Comparison of ENCODE assay signal across 1 cellular context in genomic region chr17:29929544-29930398, GRCh38.
TF ChIP-seq lines count a peak whose summit lies in the region.

SSH2 (minus strand) TSS chr17:29930228; CDS start chr17:29930000, 228 bp downstream.

TF ChIP-seq in HepG2, 621 proteins besides CTCF, POLR2A, EP300 and RAD21 (continued from another document and continues in another):
- TF ChIP-seq HMGXB4 (CRISPR knock-in tag; IDR thresholded peaks at IDR 0.05; ENCODE audit: borderline replicate concordance in 1 of 2, low read depth in 1 of 2) (peak; percentile 58 to 61; a peak in 3 of 4 replicates), TERF1 (CRISPR knock-in tag; IDR thresholded peaks at IDR 0.05) (no peak), DPF2 (CRISPR knock-in tag; IDR thresholded peaks at IDR 0.05; ENCODE audit: borderline replicate concordance, low read depth) (no peak), ZNF7 (CRISPR knock-in tag; IDR thresholded peaks at IDR 0.05) (no peak), NFATC3 (CRISPR knock-in tag; IDR thresholded peaks at IDR 0.05) (no peak), FOXP4 (CRISPR knock-in tag; IDR thresholded peaks at IDR 0.05) (no peak), ZNF557 (CRISPR knock-in tag; IDR thresholded peaks at IDR 0.05) (no peak), NCOA1 (CRISPR knock-in tag; IDR thresholded peaks at IDR 0.05) (no peak), ZNF143 (CRISPR knock-in tag; IDR thresholded peaks at IDR 0.05) (no peak), E2F1 (CRISPR knock-in tag; IDR thresholded peaks at IDR 0.05) (no peak; the same call in 1 of the 2 replicates), SALL1 (CRISPR knock-in tag; IDR thresholded peaks at IDR 0.05) (peak; percentile 51), NFKB2 (CRISPR knock-in tag; IDR thresholded peaks at IDR 0.05; ENCODE audit: borderline replicate concordance) (peak; percentile 56; the same call in 1 of the 2 replicates), TRAFD1 (CRISPR knock-in tag; IDR thresholded peaks at IDR 0.05; ENCODE audit: borderline replicate concordance) (no peak), ZNF432 (CRISPR knock-in tag; IDR thresholded peaks at IDR 0.05; ENCODE audit: borderline replicate concordance) (no peak), KIAA2018 (CRISPR knock-in tag; IDR thresholded peaks at IDR 0.05; ENCODE audit: borderline replicate concordance) (no peak), SNRNP70 (IDR thresholded peaks at IDR 0.05; ENCODE audit: low read depth, low read length) (no peak), TEF (CRISPR knock-in tag; IDR thresholded peaks at IDR 0.05) (no peak), ZNF724P (CRISPR knock-in tag; IDR thresholded peaks at IDR 0.05; ENCODE audit: borderline replicate concordance) (0 out of 2 replicates have a peak, but pooled peaks have one; percentile 39), ZNF232 (CRISPR knock-in tag; IDR thresholded peaks at IDR 0.05; ENCODE audit: borderline replicate concordance) (no peak), MAFF (IDR thresholded peaks at IDR 0.05; ENCODE audit: low read depth, low read length) (no peak), ZC3H4 (CRISPR knock-in tag; IDR thresholded peaks at IDR 0.05; ENCODE audit: borderline replicate concordance) (no peak; the same call in 1 of the 2 replicates), CEBPG (CRISPR knock-in tag; IDR thresholded peaks at IDR 0.05) (0 out of 2 replicates have a peak, but pooled peaks have one; percentile 17), SRF (IDR thresholded peaks at IDR 0.05; ENCODE audit: low read depth, low read length) (no peak), IKZF5 (CRISPR knock-in tag; IDR thresholded peaks at IDR 0.05) (no peak), ZNF33A (CRISPR knock-in tag; IDR thresholded peaks at IDR 0.05; ENCODE audit: borderline replicate concordance) (no peak), BRF2 (CRISPR knock-in tag; IDR thresholded peaks at IDR 0.05) (no peak), NR2F2 (IDR thresholded peaks at IDR 0.05; ENCODE audit: borderline replicate concordance, low read depth) (no peak), ZBTB37 (CRISPR knock-in tag; IDR thresholded peaks at IDR 0.05) (no peak), ZNF251 (CRISPR knock-in tag; IDR thresholded peaks at IDR 0.05) (no peak), CCAR2 (optimal IDR thresholded peaks at IDR 0.05; ENCODE audit: low read depth, low read length) (no peak), ZNF331 (CRISPR knock-in tag; IDR thresholded peaks at IDR 0.05) (no peak), ZNF616 (CRISPR knock-in tag; IDR thresholded peaks at IDR 0.05; ENCODE audit: low read depth) (0 out of 2 replicates have a peak, but pooled peaks have one; percentile 26), KLF11 (CRISPR knock-in tag; IDR thresholded peaks at IDR 0.05) (no peak), ZNF770 (CRISPR knock-in tag; IDR thresholded peaks at IDR 0.05) (peak; percentile 24; the same call in 1 of the 2 replicates)
